In the genomic region with DNA sequence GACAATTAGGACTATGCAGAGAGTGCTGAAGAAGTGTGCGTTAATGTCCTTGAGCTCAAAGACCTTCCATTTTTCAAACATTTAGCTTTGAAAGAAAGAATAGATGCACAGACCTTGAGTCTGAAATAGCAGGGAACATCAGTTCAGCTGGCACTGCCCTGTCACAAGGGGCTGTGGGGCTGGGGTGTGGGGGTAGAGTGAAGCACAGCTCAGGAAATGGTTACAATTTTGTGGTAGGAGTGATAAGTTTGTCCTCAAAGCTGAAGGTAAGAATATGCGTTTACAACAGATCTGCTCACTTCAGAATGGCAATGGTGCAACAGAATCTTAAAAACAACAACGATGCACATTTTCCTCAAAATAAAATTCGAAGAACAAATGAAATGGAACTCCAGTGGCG, we compare ENCODE assay signal across 18 cellular contexts. TPM values are rescaled to one million over a fixed set of nuclear protein-coding genes. Genes with fewer than 3 reads are reported as not detected.
A peak's percentile ranks its signal among the peaks of the same experiment; 100 is the strongest.
DNase-seq lines count a peak whose midpoint lies in the region; ATAC-seq, FAIRE-seq and TF ChIP-seq lines count a peak whose summit lies in the region.
"Had no signal": no experiment of that assay in that cellular context is flagged by ENCODE, and none has a peak within 500 bp of the region (broad histone marks: within the 10 kb centered on the region; RNA-seq: fewer than 3 reads in every experiment).

No MANE protein-coding gene starts in this region.

- H2AFZ ChIP-seq in DND-41 (ENCODE audit: low read depth, low read length) = no peak overlapping the region

- TF ChIP-seq CTCF in DND-41 (IDR thresholded peaks at IDR 0.05; ENCODE audit: borderline replicate concordance, extremely low read depth, low read length, poor library complexity, severe bottlenecking) = no peak
- no peak for TF ChIP-seq CTCF in kidney (IDR thresholded peaks at IDR 0.05; ENCODE audit: borderline replicate concordance, extremely low read depth, insufficient read depth)

- no peaks in the 10 kb centered on the region for H3K79me2 ChIP-seq in DND-41 (ENCODE audit: insufficient read depth, low read length)

- peaks cover 0 to 27% (median 5%) of the 10 kb centered on the region in 10 experiments; a peak in 9 of 20 replicates for H3K4me1 ChIP-seq in BLaER1 treated with 17β-estradiol and CSF1 and Interleukin-3, amounts not matched to agents 10 nM and 100 nM
- H3K4me1 ChIP-seq in DND-41 (ENCODE audit: insufficient read depth, low read length) (peaks cover 5% of the 10 kb centered on the region; the same call in 1 of the 2 replicates), kidney (ENCODE audit: control insufficient read depth in 1 of 2, insufficient read depth in 1 of 2, low read depth in 1 of 2, low read length in 2 of 2) (no peaks in the 10 kb centered on the region)
- H3K4me1 ChIP-seq: upper lobe of left lung had no signal

- peak; percentile 18 for DNase-seq in DND-41
- DNase-seq in activated CD8-positive, alpha-beta memory T cell treated with anti-CD3 and anti-CD28 coated beads, Interleukin-2, amount 50 U/mL, for 4 hours = peak; percentile 19
- DNase-seq in kidney = peak; percentile 32
- no peak for DNase-seq in AG08395 (ENCODE audit: low spot score)
- DNase-seq in NCI-H774 (lab: John Stamatoyannopoulos, UW) = no peak
- no peak for DNase-seq in medulla oblongata (ENCODE audit: extremely low spot score)
- DNase-seq: amniotic stem cell, dermis blood vessel endothelial cell, NCI-H187, NCI-H226, NCI-H82, upper lobe of left lung had no signal

- no peak overlapping the region for H3K27ac ChIP-seq in BLaER1 treated with 17β-estradiol and CSF1 and Interleukin-3, amounts not matched to agents 10 nM and 100 nM
- H3K27ac ChIP-seq in DND-41 (ENCODE audit: low read length) = no peak overlapping the region
- H3K27ac ChIP-seq in kidney (ENCODE audit: low read depth in 2 of 2, low read length in 2 of 2) = no peak overlapping the region
- H3K27ac ChIP-seq: cardiac muscle cell, SK-N-MC, upper lobe of left lung had no signal

- H3K27me3 ChIP-seq in BLaER1 treated with 17β-estradiol and CSF1 and Interleukin-3, amounts not matched to agents 10 nM and 100 nM = no peaks in the 10 kb centered on the region
- no peaks in the 10 kb centered on the region for H3K27me3 ChIP-seq in DND-41 (ENCODE audit: insufficient read depth, low read length, poor library complexity)
- H3K27me3 ChIP-seq: cardiac muscle cell, upper lobe of left lung had no signal

- H3K36me3 ChIP-seq in BLaER1 treated with 17β-estradiol and CSF1 and Interleukin-3, amounts not matched to agents 10 nM and 100 nM = no peaks in the 10 kb centered on the region
- H3K36me3 ChIP-seq in DND-41 (ENCODE audit: insufficient read depth, low read length) (no peaks in the 10 kb centered on the region), kidney (ENCODE audit: control insufficient read depth in 1 of 2, insufficient read depth in 2 of 2, low read length in 2 of 2) (no peaks in the 10 kb centered on the region)
- H3K36me3 ChIP-seq: cardiac muscle cell, upper lobe of left lung had no signal

- H3K9me3 ChIP-seq in BLaER1 treated with 17β-estradiol and CSF1 and Interleukin-3, amounts not matched to agents 10 nM and 100 nM (replicated peaks in 1 of 11) = no peaks in the 10 kb centered on the region
- H3K9me3 ChIP-seq in DND-41 (ENCODE audit: insufficient read depth, low read length, severe bottlenecking) (no peaks in the 10 kb centered on the region), kidney (ENCODE audit: control insufficient read depth in 1 of 2, low read length in 2 of 2) (no peaks in the 10 kb centered on the region)
- H3K9me3 ChIP-seq: upper lobe of left lung had no signal

- H3K4me3 ChIP-seq in BLaER1 treated with 17β-estradiol and CSF1 and Interleukin-3, amounts not matched to agents 10 nM and 100 nM = no peak overlapping the region
- H3K4me3 ChIP-seq in DND-41 (ENCODE audit: low read depth in 1 of 2, low read length in 2 of 2) (no peak overlapping the region), kidney (ENCODE audit: low read length in 2 of 2) (no peak overlapping the region)
- H3K4me3 ChIP-seq: cardiac muscle cell, GM12878, SK-N-MC, upper lobe of left lung had no signal

- no peaks in the 10 kb centered on the region for H4K20me1 ChIP-seq in BLaER1 treated with 17β-estradiol and CSF1 and Interleukin-3, amounts not matched to agents 10 nM and 100 nM
- H4K20me1 ChIP-seq in DND-41 (ENCODE audit: insufficient read depth, low read length) = no peaks in the 10 kb centered on the region

- peak; percentile 64; the same call in 2 of the 3 replicates for ATAC-seq in DND-41 (ENCODE audit: insufficient read depth, low read depth)
- no peak for ATAC-seq in GM18505 (IDR thresholded peaks at IDR 0.05; ENCODE audit: unreplicated experiment)
- ATAC-seq: GM12878 had no signal

- no peak overlapping the region for H3K9ac ChIP-seq in BLaER1 treated with 17β-estradiol and CSF1 and Interleukin-3, amounts not matched to agents 10 nM and 100 nM
- no peak overlapping the region for H3K9ac ChIP-seq in DND-41 (ENCODE audit: low read depth, low read length)
- no peak overlapping the region for H3K9ac ChIP-seq in kidney (ENCODE audit: low read length in 2 of 2)

- intact Hi-C loops in kidney (cut with DNase I) = no loop called here

- peak overlapping the region in 6 of 11 experiments; percentile 9 to 37 (median 24); a peak in 8 of 22 replicates for H3K4me2 ChIP-seq in BLaER1 treated with 17β-estradiol and CSF1 and Interleukin-3, amounts not matched to agents 10 nM and 100 nM
- no peak overlapping the region for H3K4me2 ChIP-seq in DND-41 (ENCODE audit: insufficient read depth, low read length)

- no peak for TF ChIP-seq POLR2A in GM18505 (IDR thresholded peaks at IDR 0.05; ENCODE audit: borderline replicate concordance, extremely low read depth, insufficient read depth, insufficient read length)

- FAIRE-seq in kidney (lab: Jason Lieb, UNC) = no peak
- FAIRE-seq: GM12878 had no signal

RNA-seq across cellular contexts. Expression of gene SMKR1, which starts 33.6 kb away (rescaled TPM):
- 0.63 TPM for total RNA-seq in kidney
- 3.9 TPM for polyA plus RNA-seq in kidney (ENCODE audit: insufficient read depth, low read depth, low replicate concordance)
- total RNA-seq: cardiac muscle cell, skeletal muscle tissue had no signal

Comparison
In these comparisons a context has a peak if more than half of its experiments do, and no peak if none do; other contexts are left out.
1. DNase-seq: peak in DND-41 (single experiment), activated CD8-positive, alpha-beta memory T cell treated with anti-CD3 and anti-CD28 coated beads, Interleukin-2, amount 50 U/mL, for 4 hours (single experiment) and kidney (single experiment); none in AG08395 (single experiment), NCI-H774 (single experiment) and medulla oblongata (single experiment).